1 cellular context compared by ENCODE assay signal in the genomic region with DNA sequence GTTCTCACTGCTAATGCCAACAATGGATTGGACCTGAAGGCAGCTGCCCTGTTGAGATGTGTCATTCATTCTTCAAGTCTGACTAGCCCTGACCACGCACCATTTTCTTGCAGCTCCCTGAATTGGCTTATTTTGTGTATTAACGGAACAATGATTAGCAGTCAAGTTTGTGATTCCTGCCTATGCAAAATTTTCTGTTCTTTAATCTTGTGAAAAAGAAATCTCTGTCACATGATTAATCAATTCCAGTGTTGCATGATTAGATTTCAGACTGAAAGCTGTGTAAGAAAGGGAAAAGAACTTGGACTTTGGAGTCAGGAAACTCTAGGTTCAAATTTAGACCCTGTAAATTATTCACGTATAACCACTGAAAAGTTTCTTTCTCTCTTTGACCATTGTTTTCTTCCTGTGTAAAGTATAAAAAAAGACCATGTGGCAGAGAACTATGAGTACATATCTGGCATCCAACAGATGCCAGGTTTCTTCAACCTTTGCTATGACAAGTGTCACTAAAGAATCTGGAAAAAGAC.
TF ChIP-seq lines count a peak whose summit lies in the region.

No MANE protein-coding gene starts in this region.

TF ChIP-seq in GM12878, 131 proteins besides CTCF, POLR2A, EP300 and RAD21 (continued from another document):
- TF ChIP-seq, protein P1, sequence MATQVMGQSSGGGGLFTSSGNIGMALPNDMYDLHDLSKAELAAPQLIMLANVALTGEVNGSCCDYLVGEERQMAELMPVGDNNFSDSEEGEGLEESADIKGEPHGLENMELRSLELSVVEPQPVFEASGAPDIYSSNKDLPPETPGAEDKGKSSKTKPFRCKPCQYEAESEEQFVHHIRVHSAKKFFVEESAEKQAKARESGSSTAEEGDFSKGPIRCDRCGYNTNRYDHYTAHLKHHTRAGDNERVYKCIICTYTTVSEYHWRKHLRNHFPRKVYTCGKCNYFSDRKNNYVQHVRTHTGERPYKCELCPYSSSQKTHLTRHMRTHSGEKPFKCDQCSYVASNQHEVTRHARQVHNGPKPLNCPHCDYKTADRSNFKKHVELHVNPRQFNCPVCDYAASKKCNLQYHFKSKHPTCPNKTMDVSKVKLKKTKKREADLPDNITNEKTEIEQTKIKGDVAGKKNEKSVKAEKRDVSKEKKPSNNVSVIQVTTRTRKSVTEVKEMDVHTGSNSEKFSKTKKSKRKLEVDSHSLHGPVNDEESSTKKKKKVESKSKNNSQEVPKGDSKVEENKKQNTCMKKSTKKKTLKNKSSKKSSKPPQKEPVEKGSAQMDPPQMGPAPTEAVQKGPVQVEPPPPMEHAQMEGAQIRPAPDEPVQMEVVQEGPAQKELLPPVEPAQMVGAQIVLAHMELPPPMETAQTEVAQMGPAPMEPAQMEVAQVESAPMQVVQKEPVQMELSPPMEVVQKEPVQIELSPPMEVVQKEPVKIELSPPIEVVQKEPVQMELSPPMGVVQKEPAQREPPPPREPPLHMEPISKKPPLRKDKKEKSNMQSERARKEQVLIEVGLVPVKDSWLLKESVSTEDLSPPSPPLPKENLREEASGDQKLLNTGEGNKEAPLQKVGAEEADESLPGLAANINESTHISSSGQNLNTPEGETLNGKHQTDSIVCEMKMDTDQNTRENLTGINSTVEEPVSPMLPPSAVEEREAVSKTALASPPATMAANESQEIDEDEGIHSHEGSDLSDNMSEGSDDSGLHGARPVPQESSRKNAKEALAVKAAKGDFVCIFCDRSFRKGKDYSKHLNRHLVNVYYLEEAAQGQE (IDR thresholded peaks at IDR 0.05; ENCODE audit: low read depth, low read length) = no peak
- TF ChIP-seq HCFC1 (IDR thresholded peaks at IDR 0.05; ENCODE audit: low read length) (no peak), TAF1 (IDR thresholded peaks at IDR 0.05; ENCODE audit: borderline replicate concordance, low read depth, low read length) (no peak), BMI1 (IDR thresholded peaks at IDR 0.05; ENCODE audit: borderline replicate concordance) (0 out of 2 replicates have a peak, but pooled peaks have one; percentile 22), ZSCAN29 (IDR thresholded peaks at IDR 0.05) (no peak), EZH2 (IDR thresholded peaks at IDR 0.05; ENCODE audit: borderline replicate concordance, control insufficient read depth, low read depth, low read length) (no peak), SMAD5 (IDR thresholded peaks at IDR 0.05; ENCODE audit: low read depth) (no peak), STAT3 (IDR thresholded peaks at IDR 0.05; ENCODE audit: low read depth, low read length) (no peak), SRF (IDR thresholded peaks at IDR 0.05; ENCODE audit: low read depth in 2 of 2, low read length in 2 of 2) (no peak), GATAD2B (conservative IDR thresholded peaks at IDR 0.05; ENCODE audit: low read depth) (0 out of 2 replicates have a peak, but pooled peaks have one; percentile 19), TBL1XR1 (IDR thresholded peaks at IDR 0.05; ENCODE audit: low read depth, low read length) (no peak)
- TF ChIP-seq, protein P2, sequence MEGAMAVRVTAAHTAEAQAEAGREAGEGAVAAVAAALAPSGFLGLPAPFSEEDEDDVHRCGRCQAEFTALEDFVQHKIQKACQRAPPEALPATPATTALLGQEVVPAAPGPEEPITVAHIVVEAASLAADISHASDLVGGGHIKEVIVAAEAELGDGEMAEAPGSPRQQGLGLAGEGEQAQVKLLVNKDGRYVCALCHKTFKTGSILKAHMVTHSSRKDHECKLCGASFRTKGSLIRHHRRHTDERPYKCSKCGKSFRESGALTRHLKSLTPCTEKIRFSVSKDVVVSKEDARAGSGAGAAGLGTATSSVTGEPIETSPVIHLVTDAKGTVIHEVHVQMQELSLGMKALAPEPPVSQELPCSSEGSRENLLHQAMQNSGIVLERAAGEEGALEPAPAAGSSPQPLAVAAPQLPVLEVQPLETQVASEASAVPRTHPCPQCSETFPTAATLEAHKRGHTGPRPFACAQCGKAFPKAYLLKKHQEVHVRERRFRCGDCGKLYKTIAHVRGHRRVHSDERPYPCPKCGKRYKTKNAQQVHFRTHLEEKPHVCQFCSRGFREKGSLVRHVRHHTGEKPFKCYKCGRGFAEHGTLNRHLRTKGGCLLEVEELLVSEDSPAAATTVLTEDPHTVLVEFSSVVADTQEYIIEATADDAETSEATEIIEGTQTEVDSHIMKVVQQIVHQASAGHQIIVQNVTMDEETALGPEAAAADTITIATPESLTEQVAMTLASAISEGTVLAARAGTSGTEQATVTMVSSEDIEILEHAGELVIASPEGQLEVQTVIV (IDR thresholded peaks at IDR 0.05; ENCODE audit: borderline replicate concordance, partially characterized antibody) = no peak
- TF ChIP-seq, protein P3, sequence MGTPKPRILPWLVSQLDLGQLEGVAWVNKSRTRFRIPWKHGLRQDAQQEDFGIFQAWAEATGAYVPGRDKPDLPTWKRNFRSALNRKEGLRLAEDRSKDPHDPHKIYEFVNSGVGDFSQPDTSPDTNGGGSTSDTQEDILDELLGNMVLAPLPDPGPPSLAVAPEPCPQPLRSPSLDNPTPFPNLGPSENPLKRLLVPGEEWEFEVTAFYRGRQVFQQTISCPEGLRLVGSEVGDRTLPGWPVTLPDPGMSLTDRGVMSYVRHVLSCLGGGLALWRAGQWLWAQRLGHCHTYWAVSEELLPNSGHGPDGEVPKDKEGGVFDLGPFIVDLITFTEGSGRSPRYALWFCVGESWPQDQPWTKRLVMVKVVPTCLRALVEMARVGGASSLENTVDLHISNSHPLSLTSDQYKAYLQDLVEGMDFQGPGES (IDR thresholded peaks at IDR 0.05) = no peak
